ENCODE assay signal across 1 cellular context in genomic region chr4:176833416-176833815, GRCh38.
TF ChIP-seq lines count a peak whose summit lies in the region.

No MANE protein-coding gene starts in this region.

TF ChIP-seq in endothelial cell of umbilical vein, 7 proteins besides CTCF, POLR2A, EP300 and RAD21 (continued from another document):
- TF ChIP-seq MAX (IDR thresholded peaks at IDR 0.05; ENCODE audit: insufficient read depth, insufficient read length) (no peak), EZH2 (IDR thresholded peaks at IDR 0.05; ENCODE audit: borderline replicate concordance, low read depth, low read length, severe bottlenecking) (no peak), FOS (IDR thresholded peaks at IDR 0.05; ENCODE audit: borderline replicate concordance, insufficient read depth, low read length) (no peak), MYC (IDR thresholded peaks at IDR 0.05; ENCODE audit: low read depth, low read length) (no peak), POLR2AphosphoS5 (IDR thresholded peaks at IDR 0.05; ENCODE audit: insufficient read depth, low read depth, low read length) (no peak)
